In the genomic region with DNA sequence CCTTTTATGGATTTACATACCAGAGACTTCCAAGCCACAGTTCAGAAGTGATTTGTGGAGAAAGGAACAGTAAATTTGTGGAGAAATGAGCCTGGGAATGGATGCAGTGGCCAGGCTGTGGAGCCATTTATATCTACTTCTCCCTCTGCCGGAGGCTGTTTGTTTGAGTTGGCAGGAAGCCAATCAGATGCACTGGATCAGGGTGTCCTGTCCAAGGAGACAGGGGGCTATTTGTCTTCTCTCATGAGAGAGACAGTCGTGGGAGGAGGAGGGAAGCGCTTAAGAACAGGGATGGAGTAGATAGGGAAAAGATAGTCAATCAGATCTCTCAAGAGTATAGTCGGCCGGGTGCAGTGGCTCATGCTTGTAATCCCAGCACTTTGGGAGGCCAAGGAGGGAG, we compare ENCODE assay signal across 9 cellular contexts. TPM values are rescaled to one million over a fixed set of nuclear protein-coding genes. Genes with fewer than 3 reads are reported as not detected.
DNase-seq lines count a peak whose midpoint lies in the region; ATAC-seq and TF ChIP-seq lines count a peak whose summit lies in the region.
"Had no signal": no experiment of that assay in that cellular context is flagged by ENCODE, and none has a peak within 500 bp of the region (broad histone marks: within the 10 kb centered on the region; RNA-seq: fewer than 3 reads in every experiment).

No MANE protein-coding gene starts in this region.

- H3K4me1 ChIP-seq in right atrium auricular region = peaks cover 0 to 25% of the 10 kb centered on the region in 2 donors

- peak in 1 of 2 donors; percentile 33 for TF ChIP-seq CTCF in right atrium auricular region (IDR thresholded peaks at IDR 0.05)

- ATAC-seq in SK-N-SH treated with all-trans-retinoic acid at 6 μM for 48 hours (peak; percentile 86), GM19035 (IDR thresholded peaks at IDR 0.05; ENCODE audit: unreplicated experiment) (no peak)

- no peaks in the 10 kb centered on the region for H3K27me3 ChIP-seq in right atrium auricular region

- H3K9me3 ChIP-seq in right atrium auricular region = no peaks in the 10 kb centered on the region

- no peak overlapping the region for H3K4me3 Mint-ChIP-seq in activated naive CD4-positive, alpha-beta T cell treated with anti-CD3 and anti-CD28 coated beads for 36 hours

- H3K4me3 ChIP-seq in right atrium auricular region = no peak overlapping the region

- H3K9me3 Mint-ChIP-seq in activated naive CD4-positive, alpha-beta T cell treated with anti-CD3 and anti-CD28 coated beads for 36 hours = no peaks in the 10 kb centered on the region

- H3K27ac ChIP-seq in right atrium auricular region (peak overlapping the region; percentile 55 to 59), substantia nigra (ENCODE audit: low read depth, low read length, poor library complexity, severe bottlenecking) (peak overlapping the region; percentile 90)

- H3K36me3 Mint-ChIP-seq in activated naive CD4-positive, alpha-beta T cell treated with anti-CD3 and anti-CD28 coated beads for 36 hours (ENCODE audit: low read depth) = no peaks in the 10 kb centered on the region

- H3K27me3 Mint-ChIP-seq in activated naive CD4-positive, alpha-beta T cell treated with anti-CD3 and anti-CD28 coated beads for 36 hours (ENCODE audit: low read depth) = peaks cover 30% of the 10 kb centered on the region

- no peak overlapping the region for H3K27ac Mint-ChIP-seq in activated naive CD4-positive, alpha-beta T cell treated with anti-CD3 and anti-CD28 coated beads for 36 hours

- CTCF ChIA-PET in activated naive CD4-positive, alpha-beta T cell treated with anti-CD3 and anti-CD28 coated beads for 36 hours (lab: Charles Lee) = interaction anchor here (4.7 kb wide), 1 partner anchor 42 kb away, joined by 21 read pairs; no protein-coding TSS in a partner anchor

- intact Hi-C loops in activated naive CD4-positive, alpha-beta T cell treated with anti-CD3 and anti-CD28 coated beads for 36 hours (cut with micrococcal nuclease) = no loop called here

- no peaks in the 10 kb centered on the region for H3K4me1 Mint-ChIP-seq in activated naive CD4-positive, alpha-beta T cell treated with anti-CD3 and anti-CD28 coated beads for 36 hours (ENCODE audit: low read depth)

- DNase-seq in M059J (ENCODE audit: low read depth) = peak; percentile 63
- DNase-seq in right atrium auricular region (ENCODE audit: low spot score) = no peak
- DNase-seq in substantia nigra (lab: John Stamatoyannopoulos, UW) = peak in 43 of 49 donors; percentile 32 to 83 (median 63)
- DNase-seq in HCEC 1CT = no peak
- DNase-seq in activated naive CD4-positive, alpha-beta T cell treated with anti-CD3 and anti-CD28 coated beads for 36 hours = no peak
- DNase-seq in T1000 (lab: John Stamatoyannopoulos, UW) = no peak

- H3K36me3 ChIP-seq in right atrium auricular region = no peaks in the 10 kb centered on the region

TF ChIP-seq in SK-N-SH treated with all-trans-retinoic acid at 6 μM for 48 hours, 23 proteins besides CTCF, POLR2A, EP300 and RAD21:
- TF ChIP-seq SNAI2 (CRISPR knock-in tag; IDR thresholded peaks at IDR 0.05) = no peak
- no peak for TF ChIP-seq ZFP30 (CRISPR knock-in tag; IDR thresholded peaks at IDR 0.05)
- no peak for TF ChIP-seq ZNF8 (CRISPR knock-in tag; IDR thresholded peaks at IDR 0.05)
- TF ChIP-seq, protein P1, sequence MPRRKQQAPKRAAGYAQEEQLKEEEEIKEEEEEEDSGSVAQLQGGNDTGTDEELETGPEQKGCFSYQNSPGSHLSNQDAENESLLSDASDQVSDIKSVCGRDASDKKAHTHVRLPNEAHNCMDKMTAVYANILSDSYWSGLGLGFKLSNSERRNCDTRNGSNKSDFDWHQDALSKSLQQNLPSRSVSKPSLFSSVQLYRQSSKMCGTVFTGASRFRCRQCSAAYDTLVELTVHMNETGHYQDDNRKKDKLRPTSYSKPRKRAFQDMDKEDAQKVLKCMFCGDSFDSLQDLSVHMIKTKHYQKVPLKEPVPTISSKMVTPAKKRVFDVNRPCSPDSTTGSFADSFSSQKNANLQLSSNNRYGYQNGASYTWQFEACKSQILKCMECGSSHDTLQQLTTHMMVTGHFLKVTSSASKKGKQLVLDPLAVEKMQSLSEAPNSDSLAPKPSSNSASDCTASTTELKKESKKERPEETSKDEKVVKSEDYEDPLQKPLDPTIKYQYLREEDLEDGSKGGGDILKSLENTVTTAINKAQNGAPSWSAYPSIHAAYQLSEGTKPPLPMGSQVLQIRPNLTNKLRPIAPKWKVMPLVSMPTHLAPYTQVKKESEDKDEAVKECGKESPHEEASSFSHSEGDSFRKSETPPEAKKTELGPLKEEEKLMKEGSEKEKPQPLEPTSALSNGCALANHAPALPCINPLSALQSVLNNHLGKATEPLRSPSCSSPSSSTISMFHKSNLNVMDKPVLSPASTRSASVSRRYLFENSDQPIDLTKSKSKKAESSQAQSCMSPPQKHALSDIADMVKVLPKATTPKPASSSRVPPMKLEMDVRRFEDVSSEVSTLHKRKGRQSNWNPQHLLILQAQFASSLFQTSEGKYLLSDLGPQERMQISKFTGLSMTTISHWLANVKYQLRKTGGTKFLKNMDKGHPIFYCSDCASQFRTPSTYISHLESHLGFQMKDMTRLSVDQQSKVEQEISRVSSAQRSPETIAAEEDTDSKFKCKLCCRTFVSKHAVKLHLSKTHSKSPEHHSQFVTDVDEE (CRISPR knock-in tag; IDR thresholded peaks at IDR 0.05) = peak; percentile 93
- 0 out of 2 replicates have a peak, but pooled peaks have one; percentile 32 for TF ChIP-seq RARB (CRISPR knock-in tag; IDR thresholded peaks at IDR 0.05)
TF ChIP-seq in SK-N-SH treated with all-trans-retinoic acid at 6 μM for 48 hours: peak in this region for 2.

RNA-seq across cellular contexts. Expression of gene HAPLN2, which starts 2.8 kb away (rescaled TPM):
- not detected in 2 replicates for total RNA-seq in M059J (2014; rRNA removed; shearing (Covaris generic))
- total RNA-seq in right atrium auricular region = 1 to 10 TPM; 1.2 to 1.8 TPM
- total RNA-seq in activated naive CD4-positive, alpha-beta T cell treated with anti-CD3 and anti-CD28 coated beads for 36 hours = under 1 TPM; 0.40 to 0.55 TPM

RNA-seq across cellular contexts. Expression of gene GPATCH4, which starts 15.2 kb away (rescaled TPM):
- 16.9 and 20.7 TPM in 2 replicates for total RNA-seq in M059J (2014; rRNA removed; shearing (Covaris generic))
- 10 to 100 TPM; 12.7 to 14.3 TPM for total RNA-seq in right atrium auricular region
- total RNA-seq in activated naive CD4-positive, alpha-beta T cell treated with anti-CD3 and anti-CD28 coated beads for 36 hours = 10 to 100 TPM; 37.5 to 38.3 TPM

RNA-seq across cellular contexts. Expression of gene NAXE, which starts 24.9 kb away (rescaled TPM):
- total RNA-seq in M059J (2014; rRNA removed; shearing (Covaris generic)) = 120 and 139 TPM in 2 replicates
- total RNA-seq in right atrium auricular region = 10 to 100 TPM; 85.3 to 96.3 TPM
- total RNA-seq in activated naive CD4-positive, alpha-beta T cell treated with anti-CD3 and anti-CD28 coated beads for 36 hours = 10 to 100 TPM; 77.4 to 84.6 TPM

RNA-seq across cellular contexts. Expression of gene BCAN, which starts 25.5 kb away (rescaled TPM):
- not detected in 2 replicates for total RNA-seq in M059J (2014; rRNA removed; shearing (Covaris generic))
- not detected for total RNA-seq in right atrium auricular region
- total RNA-seq in activated naive CD4-positive, alpha-beta T cell treated with anti-CD3 and anti-CD28 coated beads for 36 hours = not detected
- total RNA-seq: bronchial epithelial cell had no signal

RNA-seq across cellular contexts. Expression of gene TTC24, which starts 36.9 kb away (rescaled TPM):
- not detected in 2 replicates for total RNA-seq in M059J (2014; rRNA removed; shearing (Covaris generic))
- total RNA-seq in right atrium auricular region = not detected
- 1 to 10 TPM; 3.1 to 3.9 TPM for total RNA-seq in activated naive CD4-positive, alpha-beta T cell treated with anti-CD3 and anti-CD28 coated beads for 36 hours
- total RNA-seq: bronchial epithelial cell had no signal

Comparison
In these comparisons a context has a peak if more than half of its experiments do, and no peak if none do; other contexts are left out.
1. DNase-seq: peak in M059J (single experiment) and substantia nigra (43 of 49); none in right atrium auricular region (single experiment), HCEC 1CT (single experiment), activated naive CD4-positive, alpha-beta T cell treated with anti-CD3 and anti-CD28 coated beads for 36 hours (single experiment) and T1000 (single experiment).